ENCODE assay signal across 12 cellular contexts in the genomic region with DNA sequence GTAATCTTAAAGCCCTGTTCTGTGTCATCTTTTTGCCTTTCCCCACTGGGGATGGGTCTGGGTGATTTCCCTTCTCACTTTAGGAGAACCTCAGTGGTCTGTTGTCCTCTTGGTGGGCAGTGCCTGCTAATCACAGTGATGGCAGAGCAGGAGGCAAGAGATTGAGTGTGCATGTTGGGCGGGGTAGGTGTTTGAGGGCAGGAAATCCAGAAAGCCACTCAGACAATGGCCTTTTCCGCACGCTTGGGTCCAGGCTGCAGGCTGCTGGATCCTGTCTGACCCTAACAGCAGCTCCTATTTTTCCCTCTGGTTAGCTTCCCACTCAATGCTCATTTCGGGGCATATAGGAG. TPM values are rescaled to one million over a fixed set of nuclear protein-coding genes. Genes with fewer than 3 reads are reported as not detected.
DNase-seq lines count a peak whose midpoint lies in the region; ATAC-seq and TF ChIP-seq lines count a peak whose summit lies in the region.
"Had no signal": no experiment of that assay in that cellular context is flagged by ENCODE, and none has a peak within 500 bp of the region (broad histone marks: within the 10 kb centered on the region; RNA-seq: fewer than 3 reads in every experiment).

No MANE protein-coding gene starts in this region.

- peaks cover 33% of the 10 kb centered on the region for H3K4me1 ChIP-seq in A673 (ENCODE audit: insufficient read depth, low read length, poor library complexity, severe bottlenecking)
- H3K4me1 ChIP-seq in RWPE2 (ENCODE audit: insufficient read depth, poor library complexity, severe bottlenecking), result peaks cover 51% of the 10 kb centered on the region

- H3K9me3 ChIP-seq in A673 (ENCODE audit: low read depth, low read length, poor library complexity, severe bottlenecking) (no peaks in the 10 kb centered on the region), RWPE2 (ENCODE audit: severe bottlenecking) (no peaks in the 10 kb centered on the region)

- CTCF ChIA-PET in A673 (lab: Charles Lee), result interaction anchor here (0.9 to 3.9 kb wide), 3 partner anchors 15 to 52 kb away, joined by 5 to 17 read pairs (median 6); no protein-coding TSS in a partner anchor

- POLR2A ChIA-PET in A673 (lab: Charles Lee; ENCODE audit: low non-redundant PET), result no interaction called here

- H3K27me3 ChIP-seq in A673 (replicated peaks; ENCODE audit: insufficient read depth, low read depth, low read length, poor library complexity), result no peaks in the 10 kb centered on the region
- no peaks in the 10 kb centered on the region for H3K27me3 ChIP-seq in RWPE2 (ENCODE audit: insufficient read depth, poor library complexity, severe bottlenecking)
- H3K27me3 ChIP-seq: cardiac muscle cell had no signal

- ATAC-seq in RWPE2 (ENCODE audit: low read depth) (no peak), omental fat pad (ENCODE audit: low FRiP score) (peak; percentile 25), HG02852 (IDR thresholded peaks at IDR 0.05; ENCODE audit: unreplicated experiment) (no peak)
- ATAC-seq: stimulated activated memory B cell treated with anti-CD40 and anti-IgM and Interleukin-4, amounts not matched to agents 10 μg/mL and 1 μg/mL and 100 μg/mL, for 72 hours had no signal

- H3K27ac ChIP-seq in A673 (ENCODE audit: low read depth, low read length, poor library complexity, severe bottlenecking) (peak overlapping the region; percentile 30), RWPE2 (ENCODE audit: poor library complexity, severe bottlenecking) (peak overlapping the region; percentile 94), epithelial cell of prostate (peak overlapping the region; percentile 75)

- no peaks in the 10 kb centered on the region for H3K36me3 ChIP-seq in A673 (ENCODE audit: insufficient read depth, low read length, poor library complexity, severe bottlenecking)
- no peaks in the 10 kb centered on the region for H3K36me3 ChIP-seq in RWPE2 (ENCODE audit: low read depth)
- H3K36me3 ChIP-seq: cardiac muscle cell had no signal

- intact Hi-C loops in A673 (cut with micrococcal nuclease; ENCODE audit: unreplicated experiment), result no loop called here

- DNase-seq in A673 (ENCODE audit: low spot score) (no peak), RWPE2 (ENCODE audit: low spot score) (no peak), epithelial cell of prostate (ENCODE audit: low read depth, low spot score) (no peak), omental fat pad (ENCODE audit: low spot score) (no peak), germinal center (ENCODE audit: low spot score) (no peak), NCI-H146 (lab: John Stamatoyannopoulos, UW) (no peak), hippocampal formation (lab: John Stamatoyannopoulos, UW) (no peak)
- DNase-seq: Kasumi-1 had no signal

- H3K4me3 ChIP-seq in A673 (ENCODE audit: low read depth, low read length, poor library complexity, severe bottlenecking), result no peak overlapping the region
- H3K4me3 ChIP-seq in RWPE2 (ENCODE audit: severe bottlenecking), result no peak overlapping the region
- H3K4me3 ChIP-seq: cardiac muscle cell had no signal

- BruUV-seq in A673 (replicated peaks; lab: Mats Ljungman, UMichigan), result no TSS peak

- TF ChIP-seq CTCF in A673 (conservative IDR thresholded peaks at IDR 0.05; ENCODE audit: low read depth, low read length) (no peak), RWPE2 (IDR thresholded peaks at IDR 0.05; ENCODE audit: poor library complexity, severe bottlenecking) (no peak), omental fat pad (IDR thresholded peaks at IDR 0.05) (no peak)

RNA-seq across cellular contexts. Expression of a gene that starts 13.7 kb away (rescaled TPM):
- 96.8 and 108 TPM in 2 replicates for total RNA-seq in A673 (2021)
- total RNA-seq in omental fat pad, result 100 to 1,000 TPM in 2 of 4 donors, 10 to 100 TPM in 2; 76.9 to 292 (median 118) TPM

RNA-seq across cellular contexts. Expression of a gene that starts 40.6 kb away (rescaled TPM):
- total RNA-seq in A673 (2021) (not detected in 2 replicates), omental fat pad (under 1 TPM in 1 of 4 donors, not detected in 3; 0.96 TPM)
- total RNA-seq: cardiac muscle cell, glomerular endothelial cell had no signal

RNA-seq across cellular contexts. Expression of a gene that starts 48.3 kb away (rescaled TPM):
- total RNA-seq in A673 (2021) (17.5 and 26.8 TPM in 2 replicates), omental fat pad (10 to 100 TPM in 3 of 4 donors, 1 to 10 TPM in 1; 9.5 to 36.3 (median 21.8) TPM)

Comparison
In these comparisons a context has a peak if more than half of its experiments do, and no peak if none do; other contexts are left out.
1. H3K27ac ChIP-seq: peak in every context shown above with its lines; median percentile 94 in RWPE2; 75 in epithelial cell of prostate; 30 in A673.